ENCODE assay signal across 12 cellular contexts in genomic region chr4:156962551-156962974, GRCh38. TPM values are rescaled to one million over a fixed set of nuclear protein-coding genes. Genes with fewer than 3 reads are reported as not detected.
DNase-seq lines count a peak whose midpoint lies in the region; ATAC-seq and TF ChIP-seq lines count a peak whose summit lies in the region.
"Had no signal": no experiment of that assay in that cellular context is flagged by ENCODE, and none has a peak within 500 bp of the region (broad histone marks: within the 10 kb centered on the region; RNA-seq: fewer than 3 reads in every experiment).

No MANE protein-coding gene starts in this region.

- TF ChIP-seq POLR2A in right lobe of liver (IDR thresholded peaks at IDR 0.05): no peak

- H3K27me3 ChIP-seq in right lobe of liver: no peaks in the 10 kb centered on the region
- no peaks in the 10 kb centered on the region for H3K27me3 ChIP-seq in thoracic aorta (replicated peaks; ENCODE audit: insufficient read depth)

- no peak overlapping the region for H3K27ac ChIP-seq in right lobe of liver
- H3K27ac ChIP-seq in thoracic aorta: peak overlapping the region; percentile 15 to 67

- 41% methylated on average over 3 of the region's 3 CpGs for WGBS in right lobe of liver (ENCODE audit: insufficient coverage, low coverage, low lambda C conversion rate, missing lambda C conversion rate)

- TF ChIP-seq CTCF in LNCaP clone FGC (IDR thresholded peaks at IDR 0.05; ENCODE audit: control insufficient read depth, extremely low read depth, insufficient read depth): no peak
- no peak for TF ChIP-seq CTCF in right lobe of liver (IDR thresholded peaks at IDR 0.05)
- no peak for TF ChIP-seq CTCF in thoracic aorta (IDR thresholded peaks at IDR 0.05)

- H3K36me3 ChIP-seq in right lobe of liver (no peaks in the 10 kb centered on the region), thoracic aorta (no peaks in the 10 kb centered on the region)

- ATAC-seq in right lobe of liver: peak; percentile 46 to 73 (median 68)
- peak; percentile 50 for ATAC-seq in thoracic aorta (ENCODE audit: insufficient number of reproducible peaks, low FRiP score, low read depth)
- ATAC-seq in GM18867 (IDR thresholded peaks at IDR 0.05; ENCODE audit: unreplicated experiment): no peak
- no peak for ATAC-seq in GM18858 (IDR thresholded peaks at IDR 0.05; ENCODE audit: unreplicated experiment)
- ATAC-seq in GM18502 (IDR thresholded peaks at IDR 0.05; ENCODE audit: poor library complexity, unreplicated experiment): no peak

- H3K4me3 ChIP-seq in LNCaP clone FGC (ENCODE audit: low read depth, low read length) (no peak overlapping the region), right lobe of liver (no peak overlapping the region), thoracic aorta (peak overlapping the region; percentile 33)

- peaks cover 0 to 41% (median 2%) of the 10 kb centered on the region in 4 donors for H3K4me1 ChIP-seq in right lobe of liver
- H3K4me1 ChIP-seq in thoracic aorta (ENCODE audit: control insufficient read depth in 1 of 2, low read depth in 2 of 2): peaks cover 33 to 84% of the 10 kb centered on the region in 2 donors

- peak; percentile 17 for DNase-seq in LNCaP clone FGC (ENCODE audit: low read depth)
- peak; percentile 58 for DNase-seq in dedifferentiated amniotic fluid mesenchymal stem cell (ENCODE audit: extremely low spot score)
- DNase-seq in right lobe of liver: no peak
- no peak for DNase-seq in thoracic aorta (ENCODE audit: low spot score)
- DNase-seq in T-helper 9 cell: no peak
- DNase-seq: amygdala, GF-D8, head of caudate nucleus, NCI-H226 had no signal

- intact Hi-C loops in right lobe of liver (cut with DNase I): no loop called here

- no peaks in the 10 kb centered on the region for H3K9me3 ChIP-seq in right lobe of liver
- H3K9me3 ChIP-seq in thoracic aorta: no peaks in the 10 kb centered on the region

RNA-seq across cellular contexts. Expression of gene PDGFC, which starts 9.0 kb away (rescaled TPM):
- total RNA-seq in right lobe of liver: 10 to 100 TPM in 3 of 6 experiments, 1 to 10 TPM in 3; 6.6 to 19.0 (median 10.3) TPM
- 10 to 100 TPM; 31.4 to 32.8 TPM for total RNA-seq in thoracic aorta

Comparison
In these comparisons a context has a peak if more than half of its experiments do, and no peak if none do; other contexts are left out.
1. DNase-seq: peak in LNCaP clone FGC (single experiment) and dedifferentiated amniotic fluid mesenchymal stem cell (single experiment); none in right lobe of liver (0 of 3), thoracic aorta (single experiment) and T-helper 9 cell (single experiment).
2. ATAC-seq: peak in right lobe of liver (4 of 4) and thoracic aorta (single experiment); none in GM18867 (single experiment), GM18858 (single experiment) and GM18502 (single experiment).
3. H3K27ac ChIP-seq: peak in thoracic aorta (2 of 2); none in right lobe of liver (0 of 3).